Comparison of ENCODE assay signal across 8 cellular contexts in genomic region chr1:161159087-161159914, GRCh38. TPM values are rescaled to one million over a fixed set of nuclear protein-coding genes. Genes with fewer than 3 reads are reported as not detected.
DNase-seq lines count a peak whose midpoint lies in the region; ATAC-seq and TF ChIP-seq lines count a peak whose summit lies in the region.

TSS of gene USP21 (plus strand) at chr1:161159500. CDS start at chr1:161160641, 1,141 bp downstream.

- CTCF ChIA-PET in RWPE1 (lab: Yijun Ruan, JAX): no interaction called here

- H3K27ac ChIP-seq in RWPE1: peak within 1 kb of the TSS; percentile 79

- H3K4me1 Mint-ChIP-seq in naive thymus-derived CD8-positive, alpha-beta T cell: peaks cover 35 to 76% (median 66%) of the 10 kb centered on the region in 4 donors

- ATAC-seq in naive thymus-derived CD8-positive, alpha-beta T cell: peak; percentile 89 to 90

- TF ChIP-seq CTCF in RWPE1 (conservative IDR thresholded peaks at IDR 0.05; ENCODE audit: low read depth): peak; percentile 43

- POLR2A ChIA-PET in RWPE1 (lab: Yijun Ruan, JAX; ENCODE audit: low non-redundant PET): interaction anchor here (0.6 kb wide), 1 partner anchor 90 kb away, joined by 4 read pairs; no protein-coding TSS in a partner anchor
- POLR2A ChIA-PET in naive thymus-derived CD8-positive, alpha-beta T cell (lab: Charles Lee): interaction anchor here (0.9 to 2.6 kb wide), 6 partner anchors 9 to 43 kb away, joined by 3 to 12 read pairs (median 4); partner anchors contain the start of genes B4GALT3, NDUFS2, NIT1 and PFDN2

- no peaks in the 10 kb centered on the region for H3K9me3 Mint-ChIP-seq in naive thymus-derived CD8-positive, alpha-beta T cell

- peaks cover 0 to 46% (median 14%) of the 10 kb centered on the region in 3 donors for H3K36me3 Mint-ChIP-seq in naive thymus-derived CD8-positive, alpha-beta T cell

- H3K27ac Mint-ChIP-seq in naive thymus-derived CD8-positive, alpha-beta T cell: peak within 1 kb of the TSS; percentile 89 to 97 (median 96)

- H3K4me3 Mint-ChIP-seq in naive thymus-derived CD8-positive, alpha-beta T cell: peak within 1 kb of the TSS; percentile 88 to 97 (median 93)

- DNase-seq in Daoy (ENCODE audit: low read depth): peak; percentile 94
- peak; percentile 80 for DNase-seq in GOT3 (lab: John Stamatoyannopoulos, UW)
- peak; percentile 91 for DNase-seq in LoVo (ENCODE audit: low spot score)
- DNase-seq in RWPE1 (ENCODE audit: low spot score): peak; percentile 96
- DNase-seq in activated T-helper 1 cell treated with anti-CD3 and anti-CD28 coated beads, Interleukin-2, amount 50 U/mL, for 16 hours (ENCODE audit: low read depth in 1 of 2, low spot score in 1 of 2): peak; percentile 80 to 88
- DNase-seq in fibroblast of gingiva (ENCODE audit: low read depth): peak; percentile 86
- DNase-seq in naive thymus-derived CD8-positive, alpha-beta T cell: peak; percentile 85 to 95 (median 91)
- peak; percentile 82 to 93 (median 88) for DNase-seq in stimulated activated naive CD4-positive, alpha-beta T cell (lab: John Stamatoyannopoulos, UW)

- H3K27me3 Mint-ChIP-seq in naive thymus-derived CD8-positive, alpha-beta T cell: no peaks in the 10 kb centered on the region

RNA-seq across cellular contexts. Expression of gene USP21, which starts in this region (rescaled TPM):
- total RNA-seq in Daoy (2014; rRNA removed; shearing (Covaris generic)): 6.2 and 13.5 TPM in 2 replicates
- 10 to 100 TPM; 59.2 to 63.8 TPM for total RNA-seq in naive thymus-derived CD8-positive, alpha-beta T cell
- 10 to 100 TPM; 13.8 to 31.4 (median 14.6) TPM for polyA plus RNA-seq in naive thymus-derived CD8-positive, alpha-beta T cell

Comparison
In these comparisons a context has a peak if more than half of its experiments do, and no peak if none do; other contexts are left out.
1. Peak in every context shown above with its lines: DNase-seq, ATAC-seq and H3K27ac ChIP-seq.